15 cellular contexts compared by ENCODE assay signal in genomic region chr5:80964491-80964890, GRCh38. TPM values are rescaled to one million over a fixed set of nuclear protein-coding genes. Genes with fewer than 3 reads are reported as not detected.
DNase-seq lines count a peak whose midpoint lies in the region; ATAC-seq and TF ChIP-seq lines count a peak whose summit lies in the region.
"Had no signal": no experiment of that assay in that cellular context is flagged by ENCODE, and none has a peak within 500 bp of the region (broad histone marks: within the 10 kb centered on the region; RNA-seq: fewer than 3 reads in every experiment).

No MANE protein-coding gene starts in this region.

- H3K27me3 ChIP-seq in stomach, result peaks cover 0 to 29% (median 17%) of the 10 kb centered on the region in 3 donors

- no peak for TF ChIP-seq EP300 in stomach (IDR thresholded peaks at IDR 0.05)

- 33 to 48% (median 42%) methylated on average over 3 of the region's 3 CpGs for WGBS in stomach, 5 donors

- TF ChIP-seq POLR2A in stomach (IDR thresholded peaks at IDR 0.05), result no peak

- no peaks in the 10 kb centered on the region for H3K36me3 Mint-ChIP-seq in T-helper 2 cell treated with Interferon-gamma antibody and Interleukin-4, amounts not matched to agents 5 μg/mL and 100 μg/mL, for 36 hours (ENCODE audit: low read depth)
- H3K36me3 Mint-ChIP-seq in activated naive CD8-positive, alpha-beta T cell treated with anti-CD3 and anti-CD28 coated beads, Interleukin-2, amount 10 ng/mL, durations not matched to agents 7 days and 5 days, result peaks cover 4% of the 10 kb centered on the region
- peaks cover 0 to 9% (median 0%) of the 10 kb centered on the region in 3 donors for H3K36me3 Mint-ChIP-seq in naive thymus-derived CD8-positive, alpha-beta T cell

- POLR2A ChIA-PET in activated naive CD8-positive, alpha-beta T cell treated with anti-CD3 and anti-CD28 coated beads, Interleukin-2, amount 10 ng/mL, durations not matched to agents 7 days and 5 days (lab: Charles Lee), result no interaction called here
- POLR2A ChIA-PET in naive thymus-derived CD8-positive, alpha-beta T cell (lab: Charles Lee), result no interaction called here

- peaks cover 4% of the 10 kb centered on the region for H3K27me3 Mint-ChIP-seq in T-helper 2 cell treated with Interferon-gamma antibody and Interleukin-4, amounts not matched to agents 5 μg/mL and 100 μg/mL, for 36 hours (ENCODE audit: low read depth)
- H3K27me3 Mint-ChIP-seq in activated naive CD8-positive, alpha-beta T cell treated with anti-CD3 and anti-CD28 coated beads, Interleukin-2, amount 10 ng/mL, durations not matched to agents 7 days and 5 days, result no peaks in the 10 kb centered on the region
- H3K27me3 Mint-ChIP-seq in naive thymus-derived CD8-positive, alpha-beta T cell, result peaks cover 0 to 12% (median 0%) of the 10 kb centered on the region in 5 donors

- H3K9me3 ChIP-seq in stomach, result no peaks in the 10 kb centered on the region
- H3K9me3 ChIP-seq: tibial artery had no signal

- ATAC-seq in activated naive CD8-positive, alpha-beta T cell treated with anti-CD3 and anti-CD28 coated beads, Interleukin-2, amount 10 ng/mL, durations not matched to agents 7 days and 5 days (ENCODE audit: low read depth), result no peak
- no peak for ATAC-seq in naive thymus-derived CD8-positive, alpha-beta T cell
- ATAC-seq in GM18870 (IDR thresholded peaks at IDR 0.05; ENCODE audit: unreplicated experiment), result no peak

- intact Hi-C loops in stomach (cut with DNase I; ENCODE audit: low total_unique reads), result no loop called here

- H3K27ac ChIP-seq in stomach, result peak overlapping the region in 2 of 5 donors; percentile 17 to 34
- H3K27ac ChIP-seq: RWPE1, tibial artery, WERI-Rb-1 had no signal

- no peak overlapping the region for H3K27ac Mint-ChIP-seq in T-helper 2 cell treated with Interferon-gamma antibody and Interleukin-4, amounts not matched to agents 5 μg/mL and 100 μg/mL, for 36 hours
- no peak overlapping the region for H3K27ac Mint-ChIP-seq in activated naive CD8-positive, alpha-beta T cell treated with anti-CD3 and anti-CD28 coated beads, Interleukin-2, amount 10 ng/mL, durations not matched to agents 7 days and 5 days
- H3K27ac Mint-ChIP-seq in naive thymus-derived CD8-positive, alpha-beta T cell, result peak overlapping the region in 5 of 10 donors; percentile 11 to 82 (median 62)

- peaks cover 37% of the 10 kb centered on the region for H3K4me1 Mint-ChIP-seq in T-helper 2 cell treated with Interferon-gamma antibody and Interleukin-4, amounts not matched to agents 5 μg/mL and 100 μg/mL, for 36 hours (ENCODE audit: low read depth)
- peaks cover 39% of the 10 kb centered on the region for H3K4me1 Mint-ChIP-seq in activated naive CD8-positive, alpha-beta T cell treated with anti-CD3 and anti-CD28 coated beads, Interleukin-2, amount 10 ng/mL, durations not matched to agents 7 days and 5 days
- H3K4me1 Mint-ChIP-seq in naive thymus-derived CD8-positive, alpha-beta T cell, result peaks cover 30 to 62% (median 55%) of the 10 kb centered on the region in 4 donors

- peak overlapping the region; percentile 19 for H3K4me3 ChIP-seq in HFF-Myc (replicated peaks; ENCODE audit: low read depth, low read length)
- no peak overlapping the region for H3K4me3 ChIP-seq in stomach
- H3K4me3 ChIP-seq: tibial artery had no signal

- DNase-seq in T-helper 2 cell treated with Interferon-gamma antibody and Interleukin-4, amounts not matched to agents 5 μg/mL and 100 μg/mL, for 36 hours (ENCODE audit: low spot score), result no peak
- no peak for DNase-seq in T-helper 2 cell
- DNase-seq in HFF-Myc (ENCODE audit: extremely low read depth, low read depth), result no peak
- DNase-seq in activated naive CD8-positive, alpha-beta T cell treated with anti-CD3 and anti-CD28 coated beads, Interleukin-2, amount 10 ng/mL, durations not matched to agents 7 days and 5 days, result no peak
- DNase-seq in naive thymus-derived CD8-positive, alpha-beta T cell, result no peak
- no peak for DNase-seq in stomach
- DNase-seq in NCI-H526 treated with DMSO at 0.1 percent for 48 hours (lab: John Stamatoyannopoulos, UW), result no peak
- DNase-seq: 8988T; activated effector memory CD4-positive, alpha-beta T cell treated with anti-CD3 and anti-CD28 coated beads, Interleukin-2, amount 50 U/mL, for 16 hours; NCI-H1436; NCI-H524 treated with DMSO at 0.1 percent for 48 hours; tibial artery; WERI-Rb-1 had no signal

- H3K9me3 Mint-ChIP-seq in T-helper 2 cell treated with Interferon-gamma antibody and Interleukin-4, amounts not matched to agents 5 μg/mL and 100 μg/mL, for 36 hours, result no peaks in the 10 kb centered on the region
- no peaks in the 10 kb centered on the region for H3K9me3 Mint-ChIP-seq in activated naive CD8-positive, alpha-beta T cell treated with anti-CD3 and anti-CD28 coated beads, Interleukin-2, amount 10 ng/mL, durations not matched to agents 7 days and 5 days
- H3K9me3 Mint-ChIP-seq in naive thymus-derived CD8-positive, alpha-beta T cell, result no peaks in the 10 kb centered on the region

- no peak for TF ChIP-seq CTCF in HFF-Myc (IDR thresholded peaks at IDR 0.05; ENCODE audit: low read depth, low read length, missing control alignments)
- no peak for TF ChIP-seq CTCF in stomach (IDR thresholded peaks at IDR 0.05)

- peak overlapping the region; percentile 52 for H3K4me3 Mint-ChIP-seq in T-helper 2 cell treated with Interferon-gamma antibody and Interleukin-4, amounts not matched to agents 5 μg/mL and 100 μg/mL, for 36 hours
- peak overlapping the region; percentile 17 for H3K4me3 Mint-ChIP-seq in activated naive CD8-positive, alpha-beta T cell treated with anti-CD3 and anti-CD28 coated beads, Interleukin-2, amount 10 ng/mL, durations not matched to agents 7 days and 5 days
- peak overlapping the region in 7 of 10 donors; percentile 20 to 92 (median 44) for H3K4me3 Mint-ChIP-seq in naive thymus-derived CD8-positive, alpha-beta T cell

- H3K4me1 ChIP-seq in stomach, result peaks cover 11 to 35% (median 23%) of the 10 kb centered on the region in 4 donors

- H3K36me3 ChIP-seq in stomach, result no peaks in the 10 kb centered on the region
- H3K36me3 ChIP-seq: tibial artery, WERI-Rb-1 had no signal

RNA-seq across cellular contexts. Expression of gene RASGRF2, which starts 4.3 kb away (rescaled TPM):
- 10 to 100 TPM; 18.8 to 19.3 TPM for total RNA-seq in activated naive CD8-positive, alpha-beta T cell treated with anti-CD3 and anti-CD28 coated beads, Interleukin-2, amount 10 ng/mL, durations not matched to agents 7 days and 5 days
- 10 to 100 TPM; 35.2 to 35.9 TPM for total RNA-seq in naive thymus-derived CD8-positive, alpha-beta T cell
- polyA plus RNA-seq in naive thymus-derived CD8-positive, alpha-beta T cell, result 10 to 100 TPM in 2 of 3 donors, 1 to 10 TPM in 1; 8.3 to 21.7 (median 13.7) TPM
- total RNA-seq in stomach, result 1 to 10 TPM; 3.5 to 9.0 (median 4.8) TPM
- polyA plus RNA-seq in stomach, result 1 to 10 TPM in 2 of 3 donors, under 1 TPM in 1; 0.63 to 1.3 (median 1.1) TPM
